Comparison of ENCODE assay signal across 9 cellular contexts in the genomic region with DNA sequence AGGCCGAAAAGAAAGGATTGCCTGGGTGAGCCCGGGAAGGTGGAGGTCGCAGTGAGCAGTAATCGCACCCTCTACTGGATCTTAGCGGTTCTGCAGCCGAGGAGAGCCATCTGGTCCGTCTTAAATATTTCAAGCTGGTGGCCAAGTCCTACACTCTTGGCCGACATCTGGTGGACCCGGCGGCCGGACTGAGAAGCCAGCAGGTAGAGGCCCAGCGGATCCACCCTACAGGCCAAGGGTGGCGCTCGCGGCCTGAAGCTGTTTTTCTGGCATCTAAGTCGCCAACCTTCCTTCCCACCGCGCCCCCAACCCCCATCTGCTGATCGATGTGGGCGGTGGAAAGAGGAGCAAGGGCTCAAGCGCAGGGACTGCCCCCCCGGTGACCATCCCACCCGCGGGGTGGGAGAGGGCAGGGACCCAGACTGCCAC. TPM values are rescaled to one million over a fixed set of nuclear protein-coding genes. Genes with fewer than 3 reads are reported as not detected.
A peak's percentile ranks its signal among the peaks of the same experiment; 100 is the strongest.
DNase-seq lines count a peak whose midpoint lies in the region; ATAC-seq, FAIRE-seq and TF ChIP-seq lines count a peak whose summit lies in the region.
"Had no signal": no experiment of that assay in that cellular context is flagged by ENCODE, and none has a peak within 500 bp of the region (broad histone marks: within the 10 kb centered on the region; RNA-seq: fewer than 3 reads in every experiment).

No MANE protein-coding gene starts in this region.

- TF ChIP-seq CTCF in astrocyte (IDR thresholded peaks at IDR 0.05; ENCODE audit: insufficient read depth, low read depth, low read length) (peak; percentile 24), kidney epithelial cell (IDR thresholded peaks at IDR 0.05; ENCODE audit: insufficient read depth, low read length, poor library complexity, severe bottlenecking) (peak; percentile 44)

- H3K27ac Mint-ChIP-seq in astrocyte (ENCODE audit: unreplicated experiment): no peak overlapping the region

- H3K4me2 ChIP-seq in GM23248 (ENCODE audit: unreplicated experiment): no peak overlapping the region
- H3K4me2 ChIP-seq in astrocyte (ENCODE audit: low read length): peak overlapping the region; percentile 91

- H3K4me3 ChIP-seq in GM23248 (no peak overlapping the region), astrocyte (ENCODE audit: insufficient read depth, low read depth, low read length) (no peak overlapping the region), kidney epithelial cell (ENCODE audit: low read depth, low read length) (peak overlapping the region; percentile 35)

- no peak for ATAC-seq in HG03378 (IDR thresholded peaks at IDR 0.05; ENCODE audit: unreplicated experiment)
- ATAC-seq in HG03520 (IDR thresholded peaks at IDR 0.05; ENCODE audit: unreplicated experiment): no peak
- no peak for ATAC-seq in GM21526 (IDR thresholded peaks at IDR 0.05; ENCODE audit: low FRiP score, unreplicated experiment)

- H4K20me1 ChIP-seq in GM23248 (ENCODE audit: insufficient read depth): no peaks in the 10 kb centered on the region
- H4K20me1 ChIP-seq in astrocyte (ENCODE audit: insufficient read depth, low read length): no peaks in the 10 kb centered on the region

- peaks cover 1% of the 10 kb centered on the region for H3K27me3 Mint-ChIP-seq in astrocyte (ENCODE audit: low read depth, unreplicated experiment)

- no peak overlapping the region for H2AFZ ChIP-seq in GM23248
- no peak overlapping the region for H2AFZ ChIP-seq in astrocyte (ENCODE audit: low read depth, low read length)

- no peaks in the 10 kb centered on the region for H3F3A ChIP-seq in GM23248 (ENCODE audit: insufficient read depth)

- H3K36me3 Mint-ChIP-seq in astrocyte (ENCODE audit: low read depth, unreplicated experiment): peaks cover 1% of the 10 kb centered on the region

- DNase-seq in AG08396 (ENCODE audit: low spot score) (peak; percentile 66), GM23248 (peak; percentile 45), astrocyte (ENCODE audit: low read depth) (no peak), kidney epithelial cell (ENCODE audit: low read depth) (no peak), amniotic stem cell (lab: John Stamatoyannopoulos, UW) (no peak)
- DNase-seq: NCI-H69 had no signal

- 8 to 11% methylated on average over 16 to 24 of the region's 24 CpGs for WGBS in GM23248 (ENCODE audit: low coverage in 1 of 2, low lambda C conversion rate in 2 of 2, missing lambda C conversion rate in 2 of 2), 2 experiments

- in situ Hi-C loops in GM23248 (cut with MboI): no loop called here

- H3K27me3 ChIP-seq in GM23248 (replicated peaks; ENCODE audit: insufficient read depth) (no peaks in the 10 kb centered on the region), astrocyte (ENCODE audit: insufficient read depth, low read length) (no peaks in the 10 kb centered on the region), kidney epithelial cell (ENCODE audit: control insufficient read depth, insufficient read depth, low read length) (peaks cover 13% of the 10 kb centered on the region)

- H3K79me2 ChIP-seq in GM23248 (ENCODE audit: insufficient read depth) (no peaks in the 10 kb centered on the region), astrocyte (ENCODE audit: insufficient read depth, low read length) (peaks cover 3% of the 10 kb centered on the region)

- H3K27ac ChIP-seq in GM23248 (no peak overlapping the region), astrocyte (ENCODE audit: low read depth, low read length) (no peak overlapping the region)

- no peaks in the 10 kb centered on the region for H3K9me3 ChIP-seq in GM23248 (ENCODE audit: low read depth)
- peaks cover 13% of the 10 kb centered on the region for H3K9me3 ChIP-seq in astrocyte (ENCODE audit: insufficient read depth, low read depth, low read length)

- no peaks in the 10 kb centered on the region for H3K9me2 ChIP-seq in GM23248 (ENCODE audit: insufficient read depth)

- peaks cover 23% of the 10 kb centered on the region for H3K9me3 Mint-ChIP-seq in astrocyte (ENCODE audit: unreplicated experiment)

- H3K4me3 Mint-ChIP-seq in astrocyte (ENCODE audit: unreplicated experiment): no peak overlapping the region

- no peaks in the 10 kb centered on the region for H3K36me3 ChIP-seq in GM23248 (ENCODE audit: low read depth)
- no peaks in the 10 kb centered on the region for H3K36me3 ChIP-seq in astrocyte (ENCODE audit: insufficient read depth, low read length)
- H3K36me3 ChIP-seq in kidney epithelial cell (ENCODE audit: control insufficient read depth, insufficient read depth, low read length): no peaks in the 10 kb centered on the region

- no peaks in the 10 kb centered on the region for H3K4me1 ChIP-seq in GM23248 (ENCODE audit: insufficient read depth)
- H3K4me1 ChIP-seq in astrocyte (ENCODE audit: insufficient read depth, low read length): peaks cover 3% of the 10 kb centered on the region

- H3K4me1 Mint-ChIP-seq in astrocyte (ENCODE audit: low read depth, unreplicated experiment): no peaks in the 10 kb centered on the region

- H3K9ac ChIP-seq in GM23248: no peak overlapping the region
- H3K9ac ChIP-seq in astrocyte (ENCODE audit: low read length): no peak overlapping the region

- FAIRE-seq in astrocyte (lab: Jason Lieb, UNC): no peak

RNA-seq across cellular contexts. Expression of gene ZNF730, which starts 46.5 kb away (rescaled TPM):
- total RNA-seq in GM23248 (2014; rRNA removed; shearing (Covaris generic)): 0.22 and 0.76 TPM in 2 replicates
- polyA plus RNA-seq in GM23248 (2016; fragmentation: Nextera tagmentation; extraction: Ambion mirVana): 0.34 and 0.44 TPM in 2 replicates
- total RNA-seq in astrocyte (2.0 and 2.8 TPM in 2 replicates), kidney epithelial cell (1.8 and 3.6 TPM in 2 replicates)

Comparison
In these comparisons a context has a peak if more than half of its experiments do, and no peak if none do; other contexts are left out.
1. DNase-seq: peak in AG08396 (single experiment) and GM23248 (single experiment); none in astrocyte (single experiment), kidney epithelial cell (single experiment) and amniotic stem cell (single experiment).